In genomic region chr12:50111693-50112455, GRCh38 we compare ENCODE assay signal across 1 cellular context.
TF ChIP-seq lines count a peak whose summit lies in the region.

COX14 (plus strand) TSS chr12:50112236; CDS start chr12:50120044, 7,808 bp downstream.

TF ChIP-seq in HepG2, 621 proteins besides CTCF, POLR2A, EP300 and RAD21 (continued from another document and continues in another):
- TF ChIP-seq MXD1 (CRISPR knock-in tag; IDR thresholded peaks at IDR 0.05) (peak; percentile 81; the same call in 1 of the 2 replicates), RFXAP (CRISPR knock-in tag; IDR thresholded peaks at IDR 0.05; ENCODE audit: borderline replicate concordance) (peak; percentile 100), SATB2 (CRISPR knock-in tag; IDR thresholded peaks at IDR 0.05) (0 out of 2 replicates have a peak, but pooled peaks have one; percentile 65), HDAC6 (IDR thresholded peaks at IDR 0.05; ENCODE audit: low read depth, low read length) (no peak), HNF4A (CRISPR knock-in tag; IDR thresholded peaks at IDR 0.05) (no peak), ZNF251 (CRISPR knock-in tag; IDR thresholded peaks at IDR 0.05) (no peak), ARID2 (CRISPR knock-in tag; IDR thresholded peaks at IDR 0.05; ENCODE audit: borderline replicate concordance) (peak; percentile 79; the same call in 1 of the 2 replicates), SNAI1 (CRISPR knock-in tag; IDR thresholded peaks at IDR 0.05; ENCODE audit: borderline replicate concordance) (no peak), ZNF441 (CRISPR knock-in tag; IDR thresholded peaks at IDR 0.05; ENCODE audit: borderline replicate concordance) (0 out of 2 replicates have a peak, but pooled peaks have one; percentile 7), ZSCAN20 (CRISPR knock-in tag; IDR thresholded peaks at IDR 0.05; ENCODE audit: borderline replicate concordance) (peak; percentile 68; the same call in 1 of the 2 replicates), ZNF3 (CRISPR knock-in tag; IDR thresholded peaks at IDR 0.05) (no peak), PRDM4 (CRISPR knock-in tag; IDR thresholded peaks at IDR 0.05; ENCODE audit: borderline replicate concordance) (no peak), PBX3 (CRISPR knock-in tag; IDR thresholded peaks at IDR 0.05; ENCODE audit: borderline replicate concordance) (no peak), TP53 (CRISPR knock-in tag; conservative IDR thresholded peaks at IDR 0.05) (no peak), ZFP41 (CRISPR knock-in tag; IDR thresholded peaks at IDR 0.05; ENCODE audit: borderline replicate concordance) (peak; percentile 75; the same call in 1 of the 2 replicates), THAP8 (CRISPR knock-in tag; IDR thresholded peaks at IDR 0.05; ENCODE audit: borderline replicate concordance) (no peak), ZNF333 (CRISPR knock-in tag; IDR thresholded peaks at IDR 0.05; ENCODE audit: borderline replicate concordance) (peak; percentile 53; the same call in 1 of the 2 replicates), MYC (CRISPR knock-in tag; IDR thresholded peaks at IDR 0.05; ENCODE audit: borderline replicate concordance) (peak; percentile 56; the same call in 1 of the 2 replicates), HNRNPH1 (optimal IDR thresholded peaks at IDR 0.05; ENCODE audit: low read depth, low read length) (no peak), RBFOX2 (IDR thresholded peaks at IDR 0.05; ENCODE audit: low read depth, low read length) (peak; percentile 89), HCFC1 (IDR thresholded peaks at IDR 0.05; ENCODE audit: low read depth, low read length) (peak; percentile 81), ZNF850 (CRISPR knock-in tag; conservative IDR thresholded peaks at IDR 0.05) (no peak), ZBTB39 (CRISPR knock-in tag; IDR thresholded peaks at IDR 0.05) (no peak), NR3C1 (CRISPR knock-in tag; IDR thresholded peaks at IDR 0.05) (no peak), ZNF101 (CRISPR knock-in tag; IDR thresholded peaks at IDR 0.05; ENCODE audit: borderline replicate concordance, low read depth) (no peak), THAP11 (CRISPR knock-in tag; IDR thresholded peaks at IDR 0.05) (peak; percentile 98), ZKSCAN5 (CRISPR knock-in tag; IDR thresholded peaks at IDR 0.05) (peak; percentile 64; the same call in 1 of the 2 replicates), AGO1 (IDR thresholded peaks at IDR 0.05; ENCODE audit: low read depth, low read length, poor library complexity, severe bottlenecking) (peak; percentile 78), CHD2 (IDR thresholded peaks at IDR 0.05; ENCODE audit: low read depth, low read length) (no peak), HIVEP1 (CRISPR knock-in tag; IDR thresholded peaks at IDR 0.05) (peak; percentile 88), NFRKB (IDR thresholded peaks at IDR 0.05) (no peak)
- TF ChIP-seq, protein P1, sequence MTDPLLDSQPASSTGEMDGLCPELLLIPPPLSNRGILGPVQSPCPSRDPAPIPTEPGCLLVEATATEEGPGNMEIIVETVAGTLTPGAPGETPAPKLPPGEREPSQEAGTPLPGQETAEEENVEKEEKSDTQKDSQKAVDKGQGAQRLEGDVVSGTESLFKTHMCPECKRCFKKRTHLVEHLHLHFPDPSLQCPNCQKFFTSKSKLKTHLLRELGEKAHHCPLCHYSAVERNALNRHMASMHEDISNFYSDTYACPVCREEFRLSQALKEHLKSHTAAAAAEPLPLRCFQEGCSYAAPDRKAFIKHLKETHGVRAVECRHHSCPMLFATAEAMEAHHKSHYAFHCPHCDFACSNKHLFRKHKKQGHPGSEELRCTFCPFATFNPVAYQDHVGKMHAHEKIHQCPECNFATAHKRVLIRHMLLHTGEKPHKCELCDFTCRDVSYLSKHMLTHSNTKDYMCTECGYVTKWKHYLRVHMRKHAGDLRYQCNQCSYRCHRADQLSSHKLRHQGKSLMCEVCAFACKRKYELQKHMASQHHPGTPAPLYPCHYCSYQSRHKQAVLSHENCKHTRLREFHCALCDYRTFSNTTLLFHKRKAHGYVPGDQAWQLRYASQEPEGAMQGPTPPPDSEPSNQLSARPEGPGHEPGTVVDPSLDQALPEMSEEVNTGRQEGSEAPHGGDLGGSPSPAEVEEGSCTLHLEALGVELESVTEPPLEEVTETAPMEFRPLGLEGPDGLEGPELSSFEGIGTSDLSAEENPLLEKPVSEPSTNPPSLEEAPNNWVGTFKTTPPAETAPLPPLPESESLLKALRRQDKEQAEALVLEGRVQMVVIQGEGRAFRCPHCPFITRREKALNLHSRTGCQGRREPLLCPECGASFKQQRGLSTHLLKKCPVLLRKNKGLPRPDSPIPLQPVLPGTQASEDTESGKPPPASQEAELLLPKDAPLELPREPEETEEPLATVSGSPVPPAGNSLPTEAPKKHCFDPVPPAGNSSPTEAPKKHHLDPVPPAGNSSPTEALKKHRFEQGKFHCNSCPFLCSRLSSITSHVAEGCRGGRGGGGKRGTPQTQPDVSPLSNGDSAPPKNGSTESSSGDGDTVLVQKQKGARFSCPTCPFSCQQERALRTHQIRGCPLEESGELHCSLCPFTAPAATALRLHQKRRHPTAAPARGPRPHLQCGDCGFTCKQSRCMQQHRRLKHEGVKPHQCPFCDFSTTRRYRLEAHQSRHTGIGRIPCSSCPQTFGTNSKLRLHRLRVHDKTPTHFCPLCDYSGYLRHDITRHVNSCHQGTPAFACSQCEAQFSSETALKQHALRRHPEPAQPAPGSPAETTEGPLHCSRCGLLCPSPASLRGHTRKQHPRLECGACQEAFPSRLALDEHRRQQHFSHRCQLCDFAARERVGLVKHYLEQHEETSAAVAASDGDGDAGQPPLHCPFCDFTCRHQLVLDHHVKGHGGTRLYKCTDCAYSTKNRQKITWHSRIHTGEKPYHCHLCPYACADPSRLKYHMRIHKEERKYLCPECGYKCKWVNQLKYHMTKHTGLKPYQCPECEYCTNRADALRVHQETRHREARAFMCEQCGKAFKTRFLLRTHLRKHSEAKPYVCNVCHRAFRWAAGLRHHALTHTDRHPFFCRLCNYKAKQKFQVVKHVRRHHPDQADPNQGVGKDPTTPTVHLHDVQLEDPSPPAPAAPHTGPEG (CRISPR knock-in tag; IDR thresholded peaks at IDR 0.05): no peak
- TF ChIP-seq, protein P2, sequence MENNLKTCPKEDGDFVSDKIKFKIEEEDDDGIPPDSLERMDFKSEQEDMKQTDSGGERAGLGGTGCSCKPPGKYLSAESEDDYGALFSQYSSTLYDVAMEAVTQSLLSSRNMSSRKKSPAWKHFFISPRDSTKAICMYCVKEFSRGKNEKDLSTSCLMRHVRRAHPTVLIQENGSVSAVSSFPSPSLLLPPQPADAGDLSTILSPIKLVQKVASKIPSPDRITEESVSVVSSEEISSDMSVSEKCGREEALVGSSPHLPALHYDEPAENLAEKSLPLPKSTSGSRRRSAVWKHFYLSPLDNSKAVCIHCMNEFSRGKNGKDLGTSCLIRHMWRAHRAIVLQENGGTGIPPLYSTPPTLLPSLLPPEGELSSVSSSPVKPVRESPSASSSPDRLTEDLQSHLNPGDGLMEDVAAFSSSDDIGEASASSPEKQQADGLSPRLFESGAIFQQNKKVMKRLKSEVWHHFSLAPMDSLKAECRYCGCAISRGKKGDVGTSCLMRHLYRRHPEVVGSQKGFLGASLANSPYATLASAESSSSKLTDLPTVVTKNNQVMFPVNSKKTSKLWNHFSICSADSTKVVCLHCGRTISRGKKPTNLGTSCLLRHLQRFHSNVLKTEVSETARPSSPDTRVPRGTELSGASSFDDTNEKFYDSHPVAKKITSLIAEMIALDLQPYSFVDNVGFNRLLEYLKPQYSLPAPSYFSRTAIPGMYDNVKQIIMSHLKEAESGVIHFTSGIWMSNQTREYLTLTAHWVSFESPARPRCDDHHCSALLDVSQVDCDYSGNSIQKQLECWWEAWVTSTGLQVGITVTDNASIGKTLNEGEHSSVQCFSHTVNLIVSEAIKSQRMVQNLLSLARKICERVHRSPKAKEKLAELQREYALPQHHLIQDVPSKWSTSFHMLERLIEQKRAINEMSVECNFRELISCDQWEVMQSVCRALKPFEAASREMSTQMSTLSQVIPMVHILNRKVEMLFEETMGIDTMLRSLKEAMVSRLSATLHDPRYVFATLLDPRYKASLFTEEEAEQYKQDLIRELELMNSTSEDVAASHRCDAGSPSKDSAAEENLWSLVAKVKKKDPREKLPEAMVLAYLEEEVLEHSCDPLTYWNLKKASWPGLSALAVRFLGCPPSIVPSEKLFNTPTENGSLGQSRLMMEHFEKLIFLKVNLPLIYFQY (CRISPR knock-in tag; IDR thresholded peaks at IDR 0.05; ENCODE audit: borderline replicate concordance): no peak
- TF ChIP-seq, protein P3, sequence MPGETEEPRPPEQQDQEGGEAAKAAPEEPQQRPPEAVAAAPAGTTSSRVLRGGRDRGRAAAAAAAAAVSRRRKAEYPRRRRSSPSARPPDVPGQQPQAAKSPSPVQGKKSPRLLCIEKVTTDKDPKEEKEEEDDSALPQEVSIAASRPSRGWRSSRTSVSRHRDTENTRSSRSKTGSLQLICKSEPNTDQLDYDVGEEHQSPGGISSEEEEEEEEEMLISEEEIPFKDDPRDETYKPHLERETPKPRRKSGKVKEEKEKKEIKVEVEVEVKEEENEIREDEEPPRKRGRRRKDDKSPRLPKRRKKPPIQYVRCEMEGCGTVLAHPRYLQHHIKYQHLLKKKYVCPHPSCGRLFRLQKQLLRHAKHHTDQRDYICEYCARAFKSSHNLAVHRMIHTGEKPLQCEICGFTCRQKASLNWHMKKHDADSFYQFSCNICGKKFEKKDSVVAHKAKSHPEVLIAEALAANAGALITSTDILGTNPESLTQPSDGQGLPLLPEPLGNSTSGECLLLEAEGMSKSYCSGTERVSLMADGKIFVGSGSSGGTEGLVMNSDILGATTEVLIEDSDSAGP (CRISPR knock-in tag; IDR thresholded peaks at IDR 0.05; ENCODE audit: borderline replicate concordance): peak; percentile 91
- TF ChIP-seq, protein P4, sequence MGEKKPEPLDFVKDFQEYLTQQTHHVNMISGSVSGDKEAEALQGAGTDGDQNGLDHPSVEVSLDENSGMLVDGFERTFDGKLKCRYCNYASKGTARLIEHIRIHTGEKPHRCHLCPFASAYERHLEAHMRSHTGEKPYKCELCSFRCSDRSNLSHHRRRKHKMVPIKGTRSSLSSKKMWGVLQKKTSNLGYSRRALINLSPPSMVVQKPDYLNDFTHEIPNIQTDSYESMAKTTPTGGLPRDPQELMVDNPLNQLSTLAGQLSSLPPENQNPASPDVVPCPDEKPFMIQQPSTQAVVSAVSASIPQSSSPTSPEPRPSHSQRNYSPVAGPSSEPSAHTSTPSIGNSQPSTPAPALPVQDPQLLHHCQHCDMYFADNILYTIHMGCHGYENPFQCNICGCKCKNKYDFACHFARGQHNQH (CRISPR knock-in tag; IDR thresholded peaks at IDR 0.05): peak; percentile 53; the same call in 1 of the 2 replicates
- TF ChIP-seq, protein P5, sequence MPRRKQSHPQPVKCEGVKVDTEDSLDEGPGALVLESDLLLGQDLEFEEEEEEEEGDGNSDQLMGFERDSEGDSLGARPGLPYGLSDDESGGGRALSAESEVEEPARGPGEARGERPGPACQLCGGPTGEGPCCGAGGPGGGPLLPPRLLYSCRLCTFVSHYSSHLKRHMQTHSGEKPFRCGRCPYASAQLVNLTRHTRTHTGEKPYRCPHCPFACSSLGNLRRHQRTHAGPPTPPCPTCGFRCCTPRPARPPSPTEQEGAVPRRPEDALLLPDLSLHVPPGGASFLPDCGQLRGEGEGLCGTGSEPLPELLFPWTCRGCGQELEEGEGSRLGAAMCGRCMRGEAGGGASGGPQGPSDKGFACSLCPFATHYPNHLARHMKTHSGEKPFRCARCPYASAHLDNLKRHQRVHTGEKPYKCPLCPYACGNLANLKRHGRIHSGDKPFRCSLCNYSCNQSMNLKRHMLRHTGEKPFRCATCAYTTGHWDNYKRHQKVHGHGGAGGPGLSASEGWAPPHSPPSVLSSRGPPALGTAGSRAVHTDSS (CRISPR knock-in tag; conservative IDR thresholded peaks at IDR 0.05): no peak
